1 cellular context compared by ENCODE assay signal in genomic region chr1:208835082-208835467, GRCh38.
TF ChIP-seq lines count a peak whose summit lies in the region.

No MANE protein-coding gene starts in this region.

TF ChIP-seq in GM23338, 12 proteins besides CTCF, POLR2A, EP300 and RAD21 (continued from another document):
- TF ChIP-seq ZNF462 (CRISPR knock-in tag; IDR thresholded peaks at IDR 0.05) = no peak
- no peak for TF ChIP-seq POLR2AphosphoS5 (IDR thresholded peaks at IDR 0.05; ENCODE audit: low read depth)
- TF ChIP-seq ZNF114 (CRISPR knock-in tag; IDR thresholded peaks at IDR 0.05) = no peak
- no peak for TF ChIP-seq EZH2phosphoT487 (IDR thresholded peaks at IDR 0.05; ENCODE audit: unreplicated experiment)
- TF ChIP-seq STAT1 (IDR thresholded peaks at IDR 0.05; ENCODE audit: unreplicated experiment) = no peak
